8 cellular contexts compared by ENCODE assay signal in the genomic region with DNA sequence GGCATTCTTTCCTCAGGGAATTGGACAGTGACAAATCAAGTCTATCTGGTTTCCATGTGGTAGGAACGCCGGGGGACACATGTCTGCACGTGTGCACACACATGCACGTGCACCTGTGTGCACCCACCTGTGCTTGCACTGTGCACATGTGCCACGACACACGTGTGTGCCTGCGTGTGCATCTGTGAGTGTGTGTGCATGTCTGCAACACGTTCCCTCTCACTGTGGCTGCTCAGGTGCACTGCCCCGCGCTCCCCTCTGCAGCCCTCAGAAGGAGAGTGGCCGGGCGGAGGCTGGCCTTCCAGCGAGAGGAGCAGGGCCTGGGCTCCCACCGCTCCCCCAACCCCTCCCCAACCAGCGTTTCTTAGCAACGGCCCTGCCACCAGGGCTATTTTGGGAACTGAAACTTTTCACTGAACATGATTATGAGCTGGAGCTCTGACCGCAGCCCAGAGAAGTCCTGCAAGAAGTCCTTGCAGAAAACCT.
A peak's percentile ranks its signal among the peaks of the same experiment; 100 is the strongest.
DNase-seq lines count a peak whose midpoint lies in the region; ATAC-seq and TF ChIP-seq lines count a peak whose summit lies in the region.

No MANE protein-coding gene starts in this region.

- H3K4me1 Mint-ChIP-seq in dendritic cell treated with granulocyte-macrophage colony-stimulating factor and Interleukin-4, amounts not matched to agents 40 ng/mL and 50 ng/mL, for 4 days (ENCODE audit: low read depth), result peaks cover 41% of the 10 kb centered on the region
- peaks cover 20% of the 10 kb centered on the region for H3K4me1 Mint-ChIP-seq in HFFc6 (ENCODE audit: low read depth)

- peak; percentile 68 for DNase-seq in Ammon's horn (ENCODE audit: low spot score)
- no peak for DNase-seq in effector CD4-positive, alpha-beta T cell
- DNase-seq in ureter (ENCODE audit: low spot score), result no peak
- DNase-seq in HFFc6, result no peak
- no peak for DNase-seq in activated CD8-positive, alpha-beta memory T cell treated with anti-CD3 and anti-CD28 coated beads for 24 hours

- peak; percentile 81 for ATAC-seq in GM19463 (IDR thresholded peaks at IDR 0.05; ENCODE audit: unreplicated experiment)
- ATAC-seq in HG03342 (IDR thresholded peaks at IDR 0.05; ENCODE audit: unreplicated experiment), result peak; percentile 83

- H3K9me3 Mint-ChIP-seq in dendritic cell treated with granulocyte-macrophage colony-stimulating factor and Interleukin-4, amounts not matched to agents 40 ng/mL and 50 ng/mL, for 4 days, result no peaks in the 10 kb centered on the region
- H3K9me3 Mint-ChIP-seq in HFFc6, result peaks cover 43% of the 10 kb centered on the region

- peak overlapping the region; percentile 65 for H3K4me3 Mint-ChIP-seq in dendritic cell treated with granulocyte-macrophage colony-stimulating factor and Interleukin-4, amounts not matched to agents 40 ng/mL and 50 ng/mL, for 4 days
- no peak overlapping the region for H3K4me3 Mint-ChIP-seq in HFFc6

- H3K27ac Mint-ChIP-seq in dendritic cell treated with granulocyte-macrophage colony-stimulating factor and Interleukin-4, amounts not matched to agents 40 ng/mL and 50 ng/mL, for 4 days, result peak overlapping the region; percentile 44
- H3K27ac Mint-ChIP-seq in HFFc6, result no peak overlapping the region

- H3K27me3 Mint-ChIP-seq in dendritic cell treated with granulocyte-macrophage colony-stimulating factor and Interleukin-4, amounts not matched to agents 40 ng/mL and 50 ng/mL, for 4 days, result peaks cover 79% of the 10 kb centered on the region
- no peaks in the 10 kb centered on the region; the same call in none of the 2 replicates for H3K27me3 Mint-ChIP-seq in HFFc6 (ENCODE audit: insufficient read depth)

- TF ChIP-seq CTCF in HFFc6 (IDR thresholded peaks at IDR 0.05), result no peak

- no peaks in the 10 kb centered on the region for H3K36me3 Mint-ChIP-seq in dendritic cell treated with granulocyte-macrophage colony-stimulating factor and Interleukin-4, amounts not matched to agents 40 ng/mL and 50 ng/mL, for 4 days (ENCODE audit: low read depth)
- no peaks in the 10 kb centered on the region for H3K36me3 Mint-ChIP-seq in HFFc6 (ENCODE audit: low read depth)

- intact Hi-C loops in dendritic cell treated with granulocyte-macrophage colony-stimulating factor and Interleukin-4, amounts not matched to agents 40 ng/mL and 50 ng/mL, for 4 days (cut with micrococcal nuclease), result no loop called here
